Comparison of ENCODE assay signal across 14 cellular contexts in the genomic region with DNA sequence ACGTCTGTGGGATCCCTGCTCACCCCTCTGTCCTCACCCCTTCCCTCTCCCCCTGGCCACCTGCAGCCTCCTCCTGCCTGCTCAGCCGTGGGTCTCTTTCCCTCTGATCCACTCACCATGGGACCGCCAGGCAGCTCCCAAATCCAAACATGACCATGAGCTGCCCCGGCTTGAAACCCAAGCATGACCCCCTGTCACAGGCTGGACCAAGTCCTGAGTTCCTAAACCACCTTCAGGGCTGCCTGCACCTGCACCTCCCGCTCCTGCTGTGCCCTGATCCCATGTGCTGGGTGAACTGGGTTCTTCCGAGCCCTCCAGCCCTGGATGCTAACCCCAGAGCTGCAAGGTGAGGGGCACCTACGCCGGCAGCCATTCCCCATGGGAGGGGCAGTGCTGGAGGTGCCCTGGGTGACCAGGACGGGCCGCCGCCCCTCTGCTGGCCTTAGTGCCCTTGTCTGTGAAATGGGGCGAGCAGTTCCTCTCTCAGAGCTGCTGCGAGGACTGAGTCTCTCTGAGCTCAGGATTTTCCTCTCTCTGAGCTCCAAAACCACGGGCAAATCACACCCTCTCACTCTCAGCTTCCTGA.
"Had no signal": no experiment of that assay in that cellular context is flagged by ENCODE, and none has a peak within 500 bp of the region (broad histone marks: within the 10 kb centered on the region; RNA-seq: fewer than 3 reads in every experiment).

No MANE protein-coding gene starts in this region.

- H3K36me3 ChIP-seq: adrenal gland, right atrium auricular region, tibial nerve had no signal

- H3K27ac Mint-ChIP-seq: activated CD4-positive, alpha-beta memory T cell treated with anti-CD3 and anti-CD28 coated beads for 36 hours; activated T-cell treated with anti-CD3 and anti-CD28 coated beads, Interleukin-2, amount 50 U/mL, for 72 hours; dendritic cell treated with granulocyte-macrophage colony-stimulating factor and Interleukin-4, amounts not matched to agents 40 ng/mL and 50 ng/mL, for 4 days; stimulated activated effector memory CD8-positive, alpha-beta T cell treated with anti-CD3 and anti-CD28 coated beads, Interleukin-12 subunit alpha, Interleukin-12 subunit beta, amount 100 ng/mL, for 72 hours; T-helper 2 cell treated with Interferon-gamma antibody and Interleukin-4, amounts not matched to agents 5 μg/mL and 100 μg/mL, for 36 hours had no signal

- H3K4me3 ChIP-seq: adrenal gland, body of pancreas, right atrium auricular region, smooth muscle cell had no signal

- H3K4me3 Mint-ChIP-seq: activated CD4-positive, alpha-beta memory T cell treated with anti-CD3 and anti-CD28 coated beads for 36 hours; central memory CD8-positive, alpha-beta T cell; dendritic cell treated with granulocyte-macrophage colony-stimulating factor and Interleukin-4, amounts not matched to agents 40 ng/mL and 50 ng/mL, for 4 days; stimulated activated effector memory CD8-positive, alpha-beta T cell treated with anti-CD3 and anti-CD28 coated beads, Interleukin-12 subunit alpha, Interleukin-12 subunit beta, amount 100 ng/mL, for 72 hours; T-helper 2 cell treated with Interferon-gamma antibody and Interleukin-4, amounts not matched to agents 5 μg/mL and 100 μg/mL, for 36 hours had no signal

- DNase-seq: activated CD4-positive, alpha-beta memory T cell treated with anti-CD3 and anti-CD28 coated beads for 36 hours; activated CD4-positive, CD25-positive, alpha-beta regulatory T cell treated with anti-CD3 and anti-CD28 coated beads, Interleukin-2, amount 50 U/mL, for 72 hours; activated naive CD4-positive, alpha-beta T cell; adrenal gland; body of pancreas; hippocampal formation had no signal

- H3K27me3 ChIP-seq: adrenal gland, right atrium auricular region had no signal

- H3K9me3 Mint-ChIP-seq: activated CD4-positive, alpha-beta memory T cell treated with anti-CD3 and anti-CD28 coated beads for 36 hours; central memory CD8-positive, alpha-beta T cell; stimulated activated effector memory CD8-positive, alpha-beta T cell treated with anti-CD3 and anti-CD28 coated beads, Interleukin-12 subunit alpha, Interleukin-12 subunit beta, amount 100 ng/mL, for 72 hours; T-helper 2 cell treated with Interferon-gamma antibody and Interleukin-4, amounts not matched to agents 5 μg/mL and 100 μg/mL, for 36 hours had no signal

- H3K9me3 ChIP-seq: adrenal gland, body of pancreas, right atrium auricular region, tibial nerve had no signal

- H3K36me3 Mint-ChIP-seq: activated CD4-positive, alpha-beta memory T cell treated with anti-CD3 and anti-CD28 coated beads for 36 hours; stimulated activated effector memory CD8-positive, alpha-beta T cell treated with anti-CD3 and anti-CD28 coated beads, Interleukin-12 subunit alpha, Interleukin-12 subunit beta, amount 100 ng/mL, for 72 hours had no signal

- H3K27ac ChIP-seq: adrenal gland, body of pancreas, right atrium auricular region, tibial nerve had no signal

- ATAC-seq: activated T-cell treated with anti-CD3 and anti-CD28 coated beads, Interleukin-2, amount 50 U/mL, for 72 hours; body of pancreas; stimulated activated effector memory CD8-positive, alpha-beta T cell treated with anti-CD3 and anti-CD28 coated beads, Interleukin-12 subunit alpha, Interleukin-12 subunit beta, amount 100 ng/mL, for 72 hours had no signal
